ENCODE assay signal across 23 cellular contexts in the genomic region with DNA sequence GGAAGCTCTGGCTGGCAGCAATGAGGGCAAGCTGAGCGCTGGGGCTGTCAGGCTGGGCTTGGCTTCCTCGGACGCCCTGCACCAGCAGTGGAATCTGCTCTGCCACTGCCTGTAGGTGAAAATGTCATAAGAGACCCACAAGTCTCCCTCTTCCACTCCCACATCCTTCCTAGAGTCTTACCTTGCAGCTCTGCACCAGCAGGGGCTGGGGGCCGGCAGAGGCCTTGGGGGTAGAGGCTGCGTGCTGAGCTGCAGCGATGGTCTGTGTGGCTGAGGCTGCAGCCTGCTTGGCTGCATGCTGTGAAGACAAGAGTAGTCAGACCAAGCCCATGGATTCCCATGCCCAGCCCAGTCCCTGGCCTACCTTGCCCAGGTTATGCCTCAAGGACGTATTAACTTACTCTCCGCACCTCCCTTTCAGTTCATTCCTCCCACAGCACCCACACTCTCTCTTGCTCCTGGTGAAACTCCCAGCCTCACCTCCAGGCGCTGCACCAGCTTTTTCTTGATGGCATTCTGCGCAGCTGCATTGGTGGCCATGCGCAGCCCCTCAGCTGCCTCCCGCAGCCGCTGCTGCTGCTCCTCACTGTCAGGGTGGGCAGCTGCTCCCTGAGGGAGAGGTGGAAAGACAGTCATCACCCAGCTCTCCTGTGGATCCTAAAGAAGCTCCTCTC. TPM values are rescaled to one million over a fixed set of nuclear protein-coding genes. Genes with fewer than 3 reads are reported as not detected.
DNase-seq lines count a peak whose midpoint lies in the region; ATAC-seq, FAIRE-seq and TF ChIP-seq lines count a peak whose summit lies in the region.
"Had no signal": no experiment of that assay in that cellular context is flagged by ENCODE, and none has a peak within 500 bp of the region (broad histone marks: within the 10 kb centered on the region; RNA-seq: fewer than 3 reads in every experiment).

No MANE protein-coding gene starts in this region.

- H3K4me3 ChIP-seq in kidney (ENCODE audit: low read length in 2 of 2): no peak overlapping the region
- no peak overlapping the region for H3K4me3 ChIP-seq in WERI-Rb-1 (ENCODE audit: low read depth, low read length)
- H3K4me3 ChIP-seq: cardiac muscle cell, left ventricle myocardium inferior, ovary, stomach, upper lobe of left lung had no signal

- no peak for DNase-seq in activated CD4-positive, alpha-beta memory T cell treated with anti-CD3 and anti-CD28 coated beads for 36 hours
- DNase-seq in activated CD4-positive, alpha-beta memory T cell treated with anti-CD3 and anti-CD28 coated beads, Interleukin-2, amount 10 ng/mL, durations not matched to agents 7 days and 5 days: no peak
- DNase-seq in activated naive CD8-positive, alpha-beta T cell treated with anti-CD3 and anti-CD28 coated beads, Interleukin-2, amount 50 U/mL, for 24 hours: no peak
- DNase-seq in kidney (peak; percentile 50), anterior cingulate cortex (lab: John Stamatoyannopoulos, UW) (no peak), WERI-Rb-1 (no peak)
- no peak for DNase-seq in stimulated activated effector memory CD8-positive, alpha-beta T cell treated with anti-CD3 and anti-CD28 coated beads, Interleukin-12 subunit alpha, Interleukin-12 subunit beta, amount 100 ng/mL, for 72 hours (ENCODE audit: low spot score in 2 of 2)
- DNase-seq: activated CD4-positive, alpha-beta T cell treated with anti-CD3 and anti-CD28 coated beads, Interleukin-2, amount 50 U/mL, for 48 hours; activated T-cell treated with anti-CD3 and anti-CD28 coated beads, Interleukin-2, amount 50 U/mL, for 72 hours; AML-193; COR-L47; EL; left ventricle myocardium inferior; NCI-H524; ovary; SHP77; stimulated activated CD4-positive, alpha-beta T cell treated with anti-CD3 and anti-CD28 coated beads, Interleukin-1b, Interleukin-23, amount 100 ng/mL, for 48 hours; stomach had no signal

- H3K27ac ChIP-seq in kidney (ENCODE audit: low read depth in 2 of 2, low read length in 2 of 2) (no peak overlapping the region), WERI-Rb-1 (no peak overlapping the region)
- H3K27ac ChIP-seq: 22Rv1, cardiac muscle cell, left ventricle myocardium inferior, ovary, VCaP had no signal

- no peak overlapping the region for H3K9ac ChIP-seq in kidney (ENCODE audit: low read length in 2 of 2)

- no peaks in the 10 kb centered on the region for H3K27me3 ChIP-seq in WERI-Rb-1 (ENCODE audit: insufficient read depth, low read depth, severe bottlenecking)
- H3K27me3 ChIP-seq: cardiac muscle cell, ovary, stomach, upper lobe of left lung had no signal

- FAIRE-seq in kidney (lab: Jason Lieb, UNC): no peak

- no peak overlapping the region for H3K4me3 Mint-ChIP-seq in activated CD4-positive, alpha-beta memory T cell treated with anti-CD3 and anti-CD28 coated beads for 36 hours
- no peak overlapping the region for H3K4me3 Mint-ChIP-seq in activated CD4-positive, alpha-beta memory T cell treated with anti-CD3 and anti-CD28 coated beads, Interleukin-2, amount 10 ng/mL, durations not matched to agents 7 days and 5 days
- H3K4me3 Mint-ChIP-seq in activated naive CD8-positive, alpha-beta T cell treated with anti-CD3 and anti-CD28 coated beads, Interleukin-2, amount 50 U/mL, for 24 hours: no peak overlapping the region
- no peak overlapping the region for H3K4me3 Mint-ChIP-seq in stimulated activated effector memory CD8-positive, alpha-beta T cell treated with anti-CD3 and anti-CD28 coated beads, Interleukin-12 subunit alpha, Interleukin-12 subunit beta, amount 100 ng/mL, for 72 hours
- H3K4me3 Mint-ChIP-seq: activated T-cell treated with anti-CD3 and anti-CD28 coated beads, Interleukin-2, amount 50 U/mL, for 72 hours had no signal

- no peaks in the 10 kb centered on the region for H3K27me3 Mint-ChIP-seq in activated CD4-positive, alpha-beta memory T cell treated with anti-CD3 and anti-CD28 coated beads for 36 hours
- no peaks in the 10 kb centered on the region for H3K27me3 Mint-ChIP-seq in activated CD4-positive, alpha-beta memory T cell treated with anti-CD3 and anti-CD28 coated beads, Interleukin-2, amount 10 ng/mL, durations not matched to agents 7 days and 5 days
- no peaks in the 10 kb centered on the region for H3K27me3 Mint-ChIP-seq in activated naive CD8-positive, alpha-beta T cell treated with anti-CD3 and anti-CD28 coated beads, Interleukin-2, amount 50 U/mL, for 24 hours

- no peak for ATAC-seq in activated naive CD8-positive, alpha-beta T cell treated with anti-CD3 and anti-CD28 coated beads, Interleukin-2, amount 50 U/mL, for 24 hours
- no peak for ATAC-seq in stimulated activated effector memory CD8-positive, alpha-beta T cell treated with anti-CD3 and anti-CD28 coated beads, Interleukin-12 subunit alpha, Interleukin-12 subunit beta, amount 100 ng/mL, for 72 hours
- ATAC-seq in HG03571 (IDR thresholded peaks at IDR 0.05; ENCODE audit: unreplicated experiment): no peak
- ATAC-seq: activated T-cell treated with anti-CD3 and anti-CD28 coated beads, Interleukin-2, amount 50 U/mL, for 72 hours had no signal

- peak overlapping the region; percentile 4 for H3K27ac Mint-ChIP-seq in activated CD4-positive, alpha-beta memory T cell treated with anti-CD3 and anti-CD28 coated beads for 36 hours
- H3K27ac Mint-ChIP-seq in activated CD4-positive, alpha-beta memory T cell treated with anti-CD3 and anti-CD28 coated beads, Interleukin-2, amount 10 ng/mL, durations not matched to agents 7 days and 5 days: no peak overlapping the region
- peak overlapping the region; percentile 23 for H3K27ac Mint-ChIP-seq in activated naive CD8-positive, alpha-beta T cell treated with anti-CD3 and anti-CD28 coated beads, Interleukin-2, amount 50 U/mL, for 24 hours
- H3K27ac Mint-ChIP-seq in stimulated activated effector memory CD8-positive, alpha-beta T cell treated with anti-CD3 and anti-CD28 coated beads, Interleukin-12 subunit alpha, Interleukin-12 subunit beta, amount 100 ng/mL, for 72 hours: peak overlapping the region; percentile 81

- intact Hi-C loops in activated CD4-positive, alpha-beta memory T cell treated with anti-CD3 and anti-CD28 coated beads for 36 hours (cut with micrococcal nuclease): no loop called here
- intact Hi-C loops in kidney (cut with DNase I): no loop called here

- peaks cover 80 to 95% of the 10 kb centered on the region in 2 donors for H3K36me3 ChIP-seq in kidney (ENCODE audit: control insufficient read depth in 1 of 2, insufficient read depth in 2 of 2, low read length in 2 of 2)
- H3K36me3 ChIP-seq in WERI-Rb-1: peaks cover 85% of the 10 kb centered on the region
- H3K36me3 ChIP-seq: ovary had no signal

- CTCF ChIA-PET in activated CD4-positive, alpha-beta memory T cell treated with anti-CD3 and anti-CD28 coated beads for 36 hours (lab: Charles Lee): interaction anchor here (0.7 to 6.5 kb wide), 4 partner anchors 18 to 103 kb away, joined by 3 to 55 read pairs (median 4); a partner anchor contains a TSS
- CTCF ChIA-PET in activated CD4-positive, alpha-beta memory T cell treated with anti-CD3 and anti-CD28 coated beads, Interleukin-2, amount 10 ng/mL, durations not matched to agents 7 days and 5 days (lab: Charles Lee): interaction anchor here (1.0 to 1.7 kb wide), 3 partner anchors 12 to 19 kb away, joined by 3 to 7 read pairs (median 6); no protein-coding TSS in a partner anchor

- H3K4me1 Mint-ChIP-seq in activated CD4-positive, alpha-beta memory T cell treated with anti-CD3 and anti-CD28 coated beads for 36 hours (ENCODE audit: low read depth): peaks cover 15% of the 10 kb centered on the region
- no peaks in the 10 kb centered on the region for H3K4me1 Mint-ChIP-seq in activated CD4-positive, alpha-beta memory T cell treated with anti-CD3 and anti-CD28 coated beads, Interleukin-2, amount 10 ng/mL, durations not matched to agents 7 days and 5 days
- peaks cover 5% of the 10 kb centered on the region for H3K4me1 Mint-ChIP-seq in activated naive CD8-positive, alpha-beta T cell treated with anti-CD3 and anti-CD28 coated beads, Interleukin-2, amount 50 U/mL, for 24 hours
- H3K4me1 Mint-ChIP-seq in stimulated activated effector memory CD8-positive, alpha-beta T cell treated with anti-CD3 and anti-CD28 coated beads, Interleukin-12 subunit alpha, Interleukin-12 subunit beta, amount 100 ng/mL, for 72 hours: peaks cover 19% of the 10 kb centered on the region

- no peak for TF ChIP-seq CTCF in kidney (IDR thresholded peaks at IDR 0.05; ENCODE audit: borderline replicate concordance, extremely low read depth, insufficient read depth)
- no peak for TF ChIP-seq CTCF in WERI-Rb-1 (IDR thresholded peaks at IDR 0.05; ENCODE audit: low read depth, low read length)

- no peaks in the 10 kb centered on the region for H3K9me3 ChIP-seq in kidney (ENCODE audit: control insufficient read depth in 1 of 2, low read length in 2 of 2)
- no peaks in the 10 kb centered on the region for H3K9me3 ChIP-seq in WERI-Rb-1 (ENCODE audit: severe bottlenecking)
- H3K9me3 ChIP-seq: left ventricle myocardium inferior, ovary, stomach, upper lobe of left lung had no signal

- H3K9me3 Mint-ChIP-seq in activated CD4-positive, alpha-beta memory T cell treated with anti-CD3 and anti-CD28 coated beads for 36 hours: no peaks in the 10 kb centered on the region
- H3K9me3 Mint-ChIP-seq in activated CD4-positive, alpha-beta memory T cell treated with anti-CD3 and anti-CD28 coated beads, Interleukin-2, amount 10 ng/mL, durations not matched to agents 7 days and 5 days: no peaks in the 10 kb centered on the region
- H3K9me3 Mint-ChIP-seq in activated naive CD8-positive, alpha-beta T cell treated with anti-CD3 and anti-CD28 coated beads, Interleukin-2, amount 50 U/mL, for 24 hours: no peaks in the 10 kb centered on the region
- H3K9me3 Mint-ChIP-seq in stimulated activated effector memory CD8-positive, alpha-beta T cell treated with anti-CD3 and anti-CD28 coated beads, Interleukin-12 subunit alpha, Interleukin-12 subunit beta, amount 100 ng/mL, for 72 hours: no peaks in the 10 kb centered on the region
- H3K9me3 Mint-ChIP-seq: activated T-cell treated with anti-CD3 and anti-CD28 coated beads, Interleukin-2, amount 50 U/mL, for 72 hours had no signal

- H3K4me1 ChIP-seq in kidney (ENCODE audit: control insufficient read depth in 1 of 2, insufficient read depth in 1 of 2, low read depth in 1 of 2, low read length in 2 of 2): peaks cover 0 to 11% of the 10 kb centered on the region in 2 donors
- H3K4me1 ChIP-seq: upper lobe of left lung had no signal

- POLR2A ChIA-PET in activated CD4-positive, alpha-beta memory T cell treated with anti-CD3 and anti-CD28 coated beads for 36 hours (lab: Charles Lee): interaction anchor here (1.4 kb wide), 1 partner anchor 13 kb away, joined by 5 read pairs; no protein-coding TSS in a partner anchor
- POLR2A ChIA-PET in activated CD4-positive, alpha-beta memory T cell treated with anti-CD3 and anti-CD28 coated beads, Interleukin-2, amount 10 ng/mL, durations not matched to agents 7 days and 5 days (lab: Charles Lee): interaction anchor here (0.7 to 1.0 kb wide), 3 partner anchors 12 to 18 kb away, joined by 3 read pairs; no protein-coding TSS in a partner anchor

- H3K36me3 Mint-ChIP-seq in activated CD4-positive, alpha-beta memory T cell treated with anti-CD3 and anti-CD28 coated beads for 36 hours: peaks cover 65% of the 10 kb centered on the region
- peaks cover 89% of the 10 kb centered on the region for H3K36me3 Mint-ChIP-seq in activated CD4-positive, alpha-beta memory T cell treated with anti-CD3 and anti-CD28 coated beads, Interleukin-2, amount 10 ng/mL, durations not matched to agents 7 days and 5 days (ENCODE audit: low read depth)
- peaks cover 62% of the 10 kb centered on the region for H3K36me3 Mint-ChIP-seq in activated naive CD8-positive, alpha-beta T cell treated with anti-CD3 and anti-CD28 coated beads, Interleukin-2, amount 50 U/mL, for 24 hours (ENCODE audit: low read depth)
- no peaks in the 10 kb centered on the region for H3K36me3 Mint-ChIP-seq in stimulated activated effector memory CD8-positive, alpha-beta T cell treated with anti-CD3 and anti-CD28 coated beads, Interleukin-12 subunit alpha, Interleukin-12 subunit beta, amount 100 ng/mL, for 72 hours

RNA-seq across cellular contexts. Expression of a gene that starts 17.3 kb away (rescaled TPM):
- 100 to 1,000 TPM; 285 to 287 TPM for total RNA-seq in activated CD4-positive, alpha-beta memory T cell treated with anti-CD3 and anti-CD28 coated beads for 36 hours
- total RNA-seq in activated CD4-positive, alpha-beta memory T cell treated with anti-CD3 and anti-CD28 coated beads, Interleukin-2, amount 10 ng/mL, durations not matched to agents 7 days and 5 days: 100 to 1,000 TPM; 341 to 354 TPM
- 376 TPM for total RNA-seq in kidney
- 71.7 TPM for polyA plus RNA-seq in kidney (ENCODE audit: insufficient read depth, low read depth, low replicate concordance)

RNA-seq across cellular contexts. Expression of a gene that starts 17.8 kb away (rescaled TPM):
- total RNA-seq in activated CD4-positive, alpha-beta memory T cell treated with anti-CD3 and anti-CD28 coated beads for 36 hours: 10 to 100 TPM; 27.7 to 29.9 TPM
- total RNA-seq in activated CD4-positive, alpha-beta memory T cell treated with anti-CD3 and anti-CD28 coated beads, Interleukin-2, amount 10 ng/mL, durations not matched to agents 7 days and 5 days: 10 to 100 TPM; 23.2 to 24.1 TPM
- 40.5 TPM for total RNA-seq in kidney
- 52.0 TPM for polyA plus RNA-seq in kidney (ENCODE audit: insufficient read depth, low read depth, low replicate concordance)

RNA-seq across cellular contexts. Expression of a gene that starts 25.0 kb away (rescaled TPM):
- total RNA-seq in activated CD4-positive, alpha-beta memory T cell treated with anti-CD3 and anti-CD28 coated beads for 36 hours: 1 to 10 TPM; 3.9 to 5.3 TPM
- total RNA-seq in activated CD4-positive, alpha-beta memory T cell treated with anti-CD3 and anti-CD28 coated beads, Interleukin-2, amount 10 ng/mL, durations not matched to agents 7 days and 5 days: 1 to 10 TPM; 8.9 to 9.2 TPM
- total RNA-seq in kidney: 218 TPM
- 287 TPM for polyA plus RNA-seq in kidney (ENCODE audit: insufficient read depth, low read depth, low replicate concordance)

RNA-seq across cellular contexts. Expression of a gene that starts 34.3 kb away (rescaled TPM):
- total RNA-seq in activated CD4-positive, alpha-beta memory T cell treated with anti-CD3 and anti-CD28 coated beads for 36 hours: 10 to 100 TPM; 30.4 to 30.7 TPM
- total RNA-seq in activated CD4-positive, alpha-beta memory T cell treated with anti-CD3 and anti-CD28 coated beads, Interleukin-2, amount 10 ng/mL, durations not matched to agents 7 days and 5 days: 10 to 100 TPM; 45.8 to 49.1 TPM
- 93.2 TPM for total RNA-seq in kidney
- 83.2 TPM for polyA plus RNA-seq in kidney (ENCODE audit: insufficient read depth, low read depth, low replicate concordance)

RNA-seq across cellular contexts. Expression of a gene that starts 34.4 kb away (rescaled TPM):
- 10 to 100 TPM; 17.4 to 18.0 TPM for total RNA-seq in activated CD4-positive, alpha-beta memory T cell treated with anti-CD3 and anti-CD28 coated beads for 36 hours
- 10 to 100 TPM; 29.1 to 29.5 TPM for total RNA-seq in activated CD4-positive, alpha-beta memory T cell treated with anti-CD3 and anti-CD28 coated beads, Interleukin-2, amount 10 ng/mL, durations not matched to agents 7 days and 5 days
- total RNA-seq in kidney: 39.2 TPM
- 11.0 TPM for polyA plus RNA-seq in kidney (ENCODE audit: insufficient read depth, low read depth, low replicate concordance)

Comparison
In these comparisons a context has a peak if more than half of its experiments do, and no peak if none do; other contexts are left out.
1. RNA of a gene that starts 25.0 kb away (total RNA-seq): 218 TPM in kidney (single experiment); 8.9 to 9.2 TPM in activated CD4-positive, alpha-beta memory T cell treated with anti-CD3 and anti-CD28 coated beads, Interleukin-2, amount 10 ng/mL, durations not matched to agents 7 days and 5 days and 3.9 to 5.3 TPM in activated CD4-positive, alpha-beta memory T cell treated with anti-CD3 and anti-CD28 coated beads for 36 hours; every median in the first group is over 10 times any median in the second.